In genomic region chrX:34918091-34918736, GRCh38 we compare ENCODE assay signal across 16 cellular contexts. TPM values are rescaled to one million over a fixed set of nuclear protein-coding genes. Genes with fewer than 3 reads are reported as not detected.
DNase-seq lines count a peak whose midpoint lies in the region; ATAC-seq and TF ChIP-seq lines count a peak whose summit lies in the region.
"Had no signal": no experiment of that assay in that cellular context is flagged by ENCODE, and none has a peak within 500 bp of the region (broad histone marks: within the 10 kb centered on the region; RNA-seq: fewer than 3 reads in every experiment).

No MANE protein-coding gene starts in this region.

- ATAC-seq in HG03439 (IDR thresholded peaks at IDR 0.05; ENCODE audit: unreplicated experiment) (no peak), GM21526 (IDR thresholded peaks at IDR 0.05; ENCODE audit: low FRiP score, unreplicated experiment) (no peak)
- ATAC-seq in activated T-cell treated with anti-CD3 and anti-CD28 coated beads, Interleukin-2, amount 50 U/mL, for 4 hours = no peak
- no peak for ATAC-seq in activated naive CD4-positive, alpha-beta T cell treated with anti-CD3 and anti-CD28 coated beads, Interleukin-2, amount 50 U/mL, for 72 hours
- ATAC-seq: activated T-helper 17 cell treated with anti-CD3 and anti-CD28 coated beads, Interleukin-2, amount 50 U/mL, for 72 hours; body of pancreas had no signal

- H3K4me1 ChIP-seq in ACC112 (ENCODE audit: control insufficient read depth, insufficient read depth, low read length, unreplicated experiment) = peaks cover 14% of the 10 kb centered on the region
- H3K4me1 ChIP-seq: body of pancreas, pancreas had no signal

- H3K79me2 ChIP-seq in ACC112 (ENCODE audit: control insufficient read depth, insufficient read depth, low read length, unreplicated experiment) = no peaks in the 10 kb centered on the region

- no peaks in the 10 kb centered on the region for H3K36me3 Mint-ChIP-seq in activated T-cell treated with anti-CD3 and anti-CD28 coated beads, Interleukin-2, amount 50 U/mL, for 4 hours (ENCODE audit: insufficient read depth)
- H3K36me3 Mint-ChIP-seq in activated naive CD4-positive, alpha-beta T cell treated with anti-CD3 and anti-CD28 coated beads, Interleukin-2, amount 50 U/mL, for 72 hours = no peaks in the 10 kb centered on the region
- H3K36me3 Mint-ChIP-seq: type B pancreatic cell had no signal

- H3K27me3 ChIP-seq in ACC112 (ENCODE audit: insufficient read depth, low read length) = no peaks in the 10 kb centered on the region
- no peaks in the 10 kb centered on the region for H3K27me3 ChIP-seq in brain microvascular endothelial cell (replicated peaks)
- H3K27me3 ChIP-seq: body of pancreas had no signal

- no peak overlapping the region for H3K4me3 Mint-ChIP-seq in activated T-cell treated with anti-CD3 and anti-CD28 coated beads, Interleukin-2, amount 50 U/mL, for 4 hours
- H3K4me3 Mint-ChIP-seq: activated T-helper 17 cell treated with anti-CD3 and anti-CD28 coated beads, Interleukin-2, amount 50 U/mL, for 72 hours; type B pancreatic cell had no signal

- H3K4me3 ChIP-seq in ACC112 (ENCODE audit: low read depth, low read length) (peak overlapping the region; percentile 34; the same call in 1 of the 2 replicates), brain microvascular endothelial cell (ENCODE audit: low read depth, low read length) (no peak overlapping the region)
- H3K4me3 ChIP-seq: body of pancreas, pancreas had no signal

- no peak overlapping the region for H2AFZ ChIP-seq in ACC112 (ENCODE audit: low read length, unreplicated experiment)

- in situ Hi-C loops in brain microvascular endothelial cell (cut with HindIII; ENCODE audit: low pct_ligation_motif_present, low sequenced_read_pairs) = no loop called here

- H3K27me3 Mint-ChIP-seq in activated T-cell treated with anti-CD3 and anti-CD28 coated beads, Interleukin-2, amount 50 U/mL, for 4 hours (ENCODE audit: low read depth) = no peaks in the 10 kb centered on the region
- H3K27me3 Mint-ChIP-seq: activated T-helper 17 cell treated with anti-CD3 and anti-CD28 coated beads, Interleukin-2, amount 50 U/mL, for 72 hours; type B pancreatic cell had no signal

- H3K27ac ChIP-seq in ACC112 (ENCODE audit: low read depth, low read length) (peak overlapping the region; percentile 62), brain microvascular endothelial cell (peak overlapping the region; percentile 62)
- H3K27ac ChIP-seq: body of pancreas, pancreas had no signal

- H3K27ac Mint-ChIP-seq in activated naive CD4-positive, alpha-beta T cell treated with anti-CD3 and anti-CD28 coated beads, Interleukin-2, amount 50 U/mL, for 72 hours = no peak overlapping the region
- H3K27ac Mint-ChIP-seq: activated T-helper 17 cell treated with anti-CD3 and anti-CD28 coated beads, Interleukin-2, amount 50 U/mL, for 72 hours; type B pancreatic cell had no signal

- no peaks in the 10 kb centered on the region for H3K36me3 ChIP-seq in ACC112 (ENCODE audit: insufficient read depth, low read length)
- H3K36me3 ChIP-seq in brain microvascular endothelial cell (replicated peaks) = no peaks in the 10 kb centered on the region
- H3K36me3 ChIP-seq: pancreas had no signal

- DNase-seq in HPDE6-E6E7 (ENCODE audit: extremely low spot score) (peak; percentile 35), brain microvascular endothelial cell (peak; percentile 60), iris pigment epithelial cell (ENCODE audit: low read depth) (peak; percentile 70)
- no peak for DNase-seq in activated T-cell treated with anti-CD3 and anti-CD28 coated beads, Interleukin-2, amount 50 U/mL, for 4 hours
- DNase-seq in activated naive CD4-positive, alpha-beta T cell treated with anti-CD3 and anti-CD28 coated beads, Interleukin-2, amount 50 U/mL, for 72 hours (ENCODE audit: low spot score in 2 of 2) = no peak
- DNase-seq: activated CD4-positive, alpha-beta T cell treated with anti-CD3 and anti-CD28 coated beads, Interleukin-2, amount 50 U/mL, for 48 hours; AML-193; midbrain; NCI-H1694 treated with DMSO at 0.1 percent for 48 hours; pancreas had no signal

- no peaks in the 10 kb centered on the region for H3K9me3 Mint-ChIP-seq in activated T-cell treated with anti-CD3 and anti-CD28 coated beads, Interleukin-2, amount 50 U/mL, for 4 hours
- no peaks in the 10 kb centered on the region for H3K9me3 Mint-ChIP-seq in activated naive CD4-positive, alpha-beta T cell treated with anti-CD3 and anti-CD28 coated beads, Interleukin-2, amount 50 U/mL, for 72 hours
- H3K9me3 Mint-ChIP-seq: activated T-helper 17 cell treated with anti-CD3 and anti-CD28 coated beads, Interleukin-2, amount 50 U/mL, for 72 hours; type B pancreatic cell had no signal

- no peaks in the 10 kb centered on the region for H3K4me1 Mint-ChIP-seq in activated T-cell treated with anti-CD3 and anti-CD28 coated beads, Interleukin-2, amount 50 U/mL, for 4 hours (ENCODE audit: low read depth)
- H3K4me1 Mint-ChIP-seq: activated T-helper 17 cell treated with anti-CD3 and anti-CD28 coated beads, Interleukin-2, amount 50 U/mL, for 72 hours had no signal

- TF ChIP-seq CTCF in brain microvascular endothelial cell (IDR thresholded peaks at IDR 0.05; ENCODE audit: low read depth, low read length, missing control alignments) = no peak

RNA-seq across cellular contexts. Expression of gene FAM47B, which starts 24.4 kb away (rescaled TPM):
- not detected for total RNA-seq in activated T-cell treated with anti-CD3 and anti-CD28 coated beads, Interleukin-2, amount 50 U/mL, for 4 hours
- total RNA-seq in activated naive CD4-positive, alpha-beta T cell treated with anti-CD3 and anti-CD28 coated beads, Interleukin-2, amount 50 U/mL, for 72 hours = not detected
- total RNA-seq: activated T-helper 17 cell treated with anti-CD3 and anti-CD28 coated beads, Interleukin-2, amount 50 U/mL, for 72 hours; body of pancreas; pancreas had no signal

Comparison
In these comparisons a context has a peak if more than half of its experiments do, and no peak if none do; other contexts are left out.
1. DNase-seq: peak in HPDE6-E6E7 (single experiment), brain microvascular endothelial cell (single experiment) and iris pigment epithelial cell (single experiment); none in activated T-cell treated with anti-CD3 and anti-CD28 coated beads, Interleukin-2, amount 50 U/mL, for 4 hours (single experiment) and activated naive CD4-positive, alpha-beta T cell treated with anti-CD3 and anti-CD28 coated beads, Interleukin-2, amount 50 U/mL, for 72 hours (0 of 2).